In the genomic region with DNA sequence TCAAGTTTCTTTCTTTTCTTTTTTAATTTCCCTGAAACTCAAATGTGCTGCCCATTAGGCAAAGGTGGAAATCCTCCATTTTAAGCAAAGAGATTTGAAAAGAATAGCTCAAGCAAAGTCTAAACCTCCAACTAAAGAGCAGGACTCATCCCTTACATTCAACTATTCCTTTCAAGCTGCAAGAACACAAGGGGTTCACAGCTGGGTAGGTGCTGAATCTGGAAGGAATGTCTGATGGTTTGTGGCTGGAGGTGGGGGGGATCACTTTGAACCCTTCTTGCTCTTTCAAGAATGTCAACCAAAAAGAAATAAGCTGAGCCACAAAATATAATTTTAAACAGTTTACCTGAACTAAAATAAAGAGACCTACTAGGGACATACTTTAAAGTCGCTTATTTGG, we compare ENCODE assay signal across 19 cellular contexts.
DNase-seq lines count a peak whose midpoint lies in the region; ATAC-seq, FAIRE-seq and TF ChIP-seq lines count a peak whose summit lies in the region.
"Had no signal": no experiment of that assay in that cellular context is flagged by ENCODE, and none has a peak within 500 bp of the region (broad histone marks: within the 10 kb centered on the region; RNA-seq: fewer than 3 reads in every experiment).

No MANE protein-coding gene starts in this region.

- H3K79me2 ChIP-seq in H1 (ENCODE audit: control insufficient read depth in 1 of 2, insufficient read depth in 2 of 2, low read length in 2 of 2) = no peaks in the 10 kb centered on the region

- no peak overlapping the region for H2AFZ ChIP-seq in H1 (ENCODE audit: low read length)

- H4K20me1 ChIP-seq in H1 (replicated peaks in 1 of 2; ENCODE audit: control insufficient read depth in 1 of 2, insufficient read depth in 2 of 2, low read length in 2 of 2) = no peaks in the 10 kb centered on the region

- H3K4ac ChIP-seq in H1 (replicated peaks; ENCODE audit: insufficient read length, low read depth, low read length) = no peak overlapping the region

- POLR2A ChIA-PET in H1 (lab: Charles Lee; ENCODE audit: partially characterized antibody) = no interaction called here

- 17% methylated on average over 1 of the region's 1 CpG; no CpG with 5 or more reads in 1 of the 2 experiments for WGBS in H1 (ENCODE audit: extremely low coverage in 1 of 2, insufficient coverage in 1 of 2, insufficient read length in 1 of 2, insufficient replicate concordance in 2 of 2, low coverage in 1 of 2, low lambda C conversion rate in 2 of 2, missing lambda C conversion rate in 1 of 2), 2 experiments

- H3K79me1 ChIP-seq in H1 (ENCODE audit: low read depth, low read length) = no peaks in the 10 kb centered on the region

- no peak overlapping the region for H3K18ac ChIP-seq in H1 (ENCODE audit: extremely low read depth, low read length)

- H4K91ac ChIP-seq in H1 (replicated peaks; ENCODE audit: insufficient read length, low read length) = no peak overlapping the region

- TF ChIP-seq POLR2A in H1 (IDR thresholded peaks at IDR 0.05; ENCODE audit: control extremely low read depth in 1 of 2, low read depth in 2 of 2, low read length in 2 of 2) = no peak

- H3K4me3 Mint-ChIP-seq in activated T-helper 2 cell treated with anti-CD3 and anti-CD28 coated beads, Interferon-gamma antibody, Interleukin-2, Interleukin-4, amounts not matched to agents 10 μg/mL and 5 μg/mL and 100 μg/mL, durations not matched to agents 14 hours and 24 hours and 36 hours (ENCODE audit: low read depth) = no peak overlapping the region
- no peak overlapping the region for H3K4me3 Mint-ChIP-seq in activated T-cell treated with anti-CD3 and anti-CD28 coated beads, Interleukin-2, amount 50 U/mL, for 4 hours
- H3K4me3 Mint-ChIP-seq: CD8-positive, alpha-beta memory T cell had no signal

- H3K14ac ChIP-seq in H1 (ENCODE audit: insufficient read length) = no peak overlapping the region

- TF ChIP-seq EP300 in H1 (IDR thresholded peaks at IDR 0.05; ENCODE audit: borderline replicate concordance in 1 of 2, low read depth in 2 of 2, low read length in 2 of 2) = no peak

- no peak overlapping the region for H3K4me2 ChIP-seq in H1 (ENCODE audit: insufficient read depth in 1 of 2, low read depth in 2 of 2, low read length in 2 of 2)

- intact Hi-C loops in activated T-helper 2 cell treated with anti-CD3 and anti-CD28 coated beads, Interferon-gamma antibody, Interleukin-2, Interleukin-4, amounts not matched to agents 10 μg/mL and 5 μg/mL and 100 μg/mL, durations not matched to agents 14 hours and 24 hours and 36 hours (cut with micrococcal nuclease) = no loop called here

- no peak overlapping the region for H3K27ac Mint-ChIP-seq in activated T-helper 2 cell treated with anti-CD3 and anti-CD28 coated beads, Interferon-gamma antibody, Interleukin-2, Interleukin-4, amounts not matched to agents 10 μg/mL and 5 μg/mL and 100 μg/mL, durations not matched to agents 14 hours and 24 hours and 36 hours
- H3K27ac Mint-ChIP-seq: CD4-positive, CD25-positive, alpha-beta regulatory T cell; CD8-positive, alpha-beta memory T cell had no signal

- no peak overlapping the region for H3K23ac ChIP-seq in H1 (ENCODE audit: insufficient read length)

- H2BK120ac ChIP-seq in H1 (replicated peaks; ENCODE audit: low read depth, low read length) = no peak overlapping the region

- no peak overlapping the region for H3K56ac ChIP-seq in H1 (replicated peaks; ENCODE audit: insufficient read length, low read depth, low read length)

- H2BK12ac ChIP-seq in H1 (ENCODE audit: low read depth, low read length) = no peak overlapping the region

- H3K4me3 ChIP-seq in HUES48 (ENCODE audit: low read depth, low read length) (no peak overlapping the region), H1 (ENCODE audit: extremely low read depth in 1 of 4, insufficient read depth in 2 of 4, low read depth in 3 of 4, low read length in 4 of 4) (no peak overlapping the region)
- H3K4me3 ChIP-seq: K562 had no signal

- H3K4me1 Mint-ChIP-seq in activated T-helper 2 cell treated with anti-CD3 and anti-CD28 coated beads, Interferon-gamma antibody, Interleukin-2, Interleukin-4, amounts not matched to agents 10 μg/mL and 5 μg/mL and 100 μg/mL, durations not matched to agents 14 hours and 24 hours and 36 hours (ENCODE audit: low read depth) = no peaks in the 10 kb centered on the region
- no peaks in the 10 kb centered on the region for H3K4me1 Mint-ChIP-seq in activated T-cell treated with anti-CD3 and anti-CD28 coated beads, Interleukin-2, amount 50 U/mL, for 4 hours (ENCODE audit: low read depth)
- H3K4me1 Mint-ChIP-seq: CD4-positive, CD25-positive, alpha-beta regulatory T cell; CD8-positive, alpha-beta memory T cell had no signal

- H2BK5ac ChIP-seq in H1 (ENCODE audit: low read depth, low read length) = no peak overlapping the region

- no peak overlapping the region for H2BK15ac ChIP-seq in H1 (ENCODE audit: low read length)

- no peak overlapping the region for H2BK20ac ChIP-seq in H1 (ENCODE audit: low read length)

- H3K9me3 Mint-ChIP-seq in activated T-helper 2 cell treated with anti-CD3 and anti-CD28 coated beads, Interferon-gamma antibody, Interleukin-2, Interleukin-4, amounts not matched to agents 10 μg/mL and 5 μg/mL and 100 μg/mL, durations not matched to agents 14 hours and 24 hours and 36 hours = peaks cover 40% of the 10 kb centered on the region
- peaks cover 6% of the 10 kb centered on the region for H3K9me3 Mint-ChIP-seq in activated T-cell treated with anti-CD3 and anti-CD28 coated beads, Interleukin-2, amount 50 U/mL, for 4 hours

- H3K36me3 ChIP-seq in HUES48 (ENCODE audit: control insufficient read depth, insufficient read depth, low read length) = no peaks in the 10 kb centered on the region
- H3K36me3 ChIP-seq in H1 (ENCODE audit: control insufficient read depth in 2 of 4, insufficient read depth in 4 of 4, low read length in 3 of 4) = no peaks in the 10 kb centered on the region
- H3K36me3 ChIP-seq: BE2C had no signal

- H3K27me3 ChIP-seq in HUES48 (ENCODE audit: control insufficient read depth, insufficient read depth, low read length) = no peaks in the 10 kb centered on the region
- H3K27me3 ChIP-seq in H1 (replicated peaks in 1 of 4; ENCODE audit: control insufficient read depth in 3 of 4, extremely low read depth in 1 of 4, insufficient read depth in 3 of 4, low read length in 3 of 4) = no peaks in the 10 kb centered on the region
- H3K27me3 ChIP-seq: BE2C had no signal

- no peaks in the 10 kb centered on the region for H3K27me3 Mint-ChIP-seq in activated T-helper 2 cell treated with anti-CD3 and anti-CD28 coated beads, Interferon-gamma antibody, Interleukin-2, Interleukin-4, amounts not matched to agents 10 μg/mL and 5 μg/mL and 100 μg/mL, durations not matched to agents 14 hours and 24 hours and 36 hours (ENCODE audit: low read depth)
- H3K27me3 Mint-ChIP-seq in activated T-cell treated with anti-CD3 and anti-CD28 coated beads, Interleukin-2, amount 50 U/mL, for 4 hours (ENCODE audit: low read depth) = no peaks in the 10 kb centered on the region
- H3K27me3 Mint-ChIP-seq: CD8-positive, alpha-beta memory T cell had no signal

- peak overlapping the region; percentile 56 for H3K27ac ChIP-seq in HUES48 (ENCODE audit: low read depth, low read length)
- H3K27ac ChIP-seq in H1 (ENCODE audit: low read depth, low read length) = no peak overlapping the region

- no peak overlapping the region for H4K8ac ChIP-seq in H1 (ENCODE audit: extremely low read depth, insufficient read depth, low read length)

- H3K4me1 ChIP-seq in HUES48 (ENCODE audit: control insufficient read depth, insufficient read depth, low read length) (peaks cover 27% of the 10 kb centered on the region), H1 (replicated peaks in 1 of 4; ENCODE audit: control insufficient read depth in 3 of 4, insufficient read depth in 4 of 4, low read length in 3 of 4) (peaks cover 3 to 5% (median 3%) of the 10 kb centered on the region in 4 experiments; a peak in 6 of 7 replicates)
- H3K4me1 ChIP-seq: BE2C, Caco-2 had no signal

- H4K5ac ChIP-seq in H1 (ENCODE audit: insufficient read length, low read depth, low read length) = no peak overlapping the region

- H3K9me3 ChIP-seq in HUES48 (ENCODE audit: control insufficient read depth, insufficient read depth, low read length) (no peaks in the 10 kb centered on the region), H1 (ENCODE audit: insufficient read depth in 2 of 2, low read depth in 1 of 2, low read length in 1 of 2) (no peaks in the 10 kb centered on the region)
- H3K9me3 ChIP-seq: BE2C, Caco-2 had no signal

- no peak for TF ChIP-seq RAD21 in H1 (IDR thresholded peaks at IDR 0.05 in 1 of 2, conservative IDR thresholded peaks at IDR 0.05 in 1 of 2; ENCODE audit: low read depth in 2 of 2, low read length in 2 of 2)

- no peaks in the 10 kb centered on the region for H3K23me2 ChIP-seq in H1 (ENCODE audit: low read depth, low read length)

- DNase-seq in H1 (ENCODE audit: low read depth in 1 of 2, low spot score in 2 of 2) = peak in 1 of 2 experiments; percentile 19
- DNase-seq in iPS-NIHi11 (ENCODE audit: low spot score) = peak; percentile 22
- no peak for DNase-seq in NCI-H146 treated with DMSO at 0.1 percent for 48 hours (lab: John Stamatoyannopoulos, UW; ENCODE audit: unreplicated experiment)
- no peak for DNase-seq in COLO668 (lab: John Stamatoyannopoulos, UW; ENCODE audit: unreplicated experiment)
- no peak for DNase-seq in activated T-helper 2 cell treated with anti-CD3 and anti-CD28 coated beads, Interferon-gamma antibody, Interleukin-2, Interleukin-4, amounts not matched to agents 10 μg/mL and 5 μg/mL and 100 μg/mL, durations not matched to agents 14 hours and 24 hours and 36 hours (ENCODE audit: low spot score)
- no peak for DNase-seq in activated T-cell treated with anti-CD3 and anti-CD28 coated beads, Interleukin-2, amount 50 U/mL, for 4 hours
- DNase-seq: ACHN; BE2C; C1 segment of cervical spinal cord; Caco-2; CD4-positive, CD25-positive, alpha-beta regulatory T cell; CD8-positive, alpha-beta memory T cell; DMS153; DMS79; GDM1; IMR-90 had no signal

- FAIRE-seq in H1 (lab: Jason Lieb, UNC) = peak; percentile 79
- FAIRE-seq: A204.1, K562 had no signal

- CTCF ChIA-PET in H1 (lab: Charles Lee; ENCODE audit: partially characterized antibody) = interaction anchor here (0.9 to 1.0 kb wide), 2 partner anchors 12 to 39 kb away, joined by 3 to 4 read pairs; no protein-coding TSS in a partner anchor

- no peak for TF ChIP-seq CTCF in H1 (IDR thresholded peaks at IDR 0.05; ENCODE audit: control extremely low read depth in 1 of 3, insufficient read depth in 1 of 3, low read depth in 1 of 3, low read length in 3 of 3)

- H3K9ac ChIP-seq in HUES48 (ENCODE audit: low read depth, low read length) (no peak overlapping the region), H1 (replicated peaks in 1 of 4; ENCODE audit: extremely low read depth in 1 of 4, low read depth in 3 of 4, low read length in 3 of 4) (no peak overlapping the region)

- ATAC-seq in activated T-cell treated with anti-CD3 and anti-CD28 coated beads, Interleukin-2, amount 50 U/mL, for 4 hours = no peak
- ATAC-seq: K562 had no signal

- no peak overlapping the region for H2AK5ac ChIP-seq in H1 (ENCODE audit: low read depth, low read length)

- no peaks in the 10 kb centered on the region for H3K36me3 Mint-ChIP-seq in activated T-helper 2 cell treated with anti-CD3 and anti-CD28 coated beads, Interferon-gamma antibody, Interleukin-2, Interleukin-4, amounts not matched to agents 10 μg/mL and 5 μg/mL and 100 μg/mL, durations not matched to agents 14 hours and 24 hours and 36 hours (ENCODE audit: low read depth)
- H3K36me3 Mint-ChIP-seq in activated T-cell treated with anti-CD3 and anti-CD28 coated beads, Interleukin-2, amount 50 U/mL, for 4 hours (ENCODE audit: insufficient read depth) = no peaks in the 10 kb centered on the region
- H3K36me3 Mint-ChIP-seq: CD4-positive, CD25-positive, alpha-beta regulatory T cell; CD8-positive, alpha-beta memory T cell had no signal
